Comparison of ENCODE assay signal across 2 cellular contexts in genomic region chr3:167738037-167738436, GRCh38.
TF ChIP-seq lines count a peak whose summit lies in the region.

No MANE protein-coding gene starts in this region.

TF ChIP-seq in HepG2, 621 proteins besides CTCF, POLR2A, EP300 and RAD21:
- TF ChIP-seq NAIF1 (CRISPR knock-in tag; IDR thresholded peaks at IDR 0.05; ENCODE audit: borderline replicate concordance) (no peak), SMYD3 (CRISPR knock-in tag; IDR thresholded peaks at IDR 0.05) (no peak), ZNF543 (CRISPR knock-in tag; IDR thresholded peaks at IDR 0.05) (no peak), ZNF142 (CRISPR knock-in tag; IDR thresholded peaks at IDR 0.05) (no peak), MAZ (IDR thresholded peaks at IDR 0.05; ENCODE audit: borderline replicate concordance, low read depth, low read length) (no peak), MAZ (CRISPR knock-in tag; IDR thresholded peaks at IDR 0.05; ENCODE audit: low read depth) (no peak), AFF4 (CRISPR knock-in tag; IDR thresholded peaks at IDR 0.05) (no peak), JUND (CRISPR knock-in tag; IDR thresholded peaks at IDR 0.05) (no peak), SMAD9 (CRISPR knock-in tag; IDR thresholded peaks at IDR 0.05) (no peak)

TF ChIP-seq in neural cell, 6 proteins besides CTCF, POLR2A, EP300 and RAD21:
- no peak for TF ChIP-seq SMC3 (conservative IDR thresholded peaks at IDR 0.05; ENCODE audit: poor library complexity)
- TF ChIP-seq REST (IDR thresholded peaks at IDR 0.05; ENCODE audit: borderline replicate concordance): no peak
- TF ChIP-seq MXI1 (conservative IDR thresholded peaks at IDR 0.05; ENCODE audit: poor library complexity, severe bottlenecking): no peak
- no peak for TF ChIP-seq EZH2 (IDR thresholded peaks at IDR 0.05; ENCODE audit: borderline replicate concordance, insufficient read depth, low read length, poor library complexity, severe bottlenecking)
